In genomic region chr1:25673456-25673855, GRCh38 we compare ENCODE assay signal across 24 cellular contexts.
"Had no signal": no experiment of that assay in that cellular context is flagged by ENCODE, and none has a peak within 500 bp of the region (broad histone marks: within the 10 kb centered on the region; RNA-seq: fewer than 3 reads in every experiment).

No MANE protein-coding gene starts in this region.

- H3K27me3 ChIP-seq: breast epithelium, heart right ventricle, spleen, suprapubic skin, tibial nerve had no signal

- H3K36me3 ChIP-seq: breast epithelium, heart right ventricle, lower lobe of right lung, spleen, suprapubic skin, tibial nerve had no signal

- DNase-seq: activated CD4-positive, alpha-beta memory T cell treated with anti-CD3 and anti-CD28 coated beads for 36 hours; activated CD8-positive, alpha-beta memory T cell treated with anti-CD3 and anti-CD28 coated beads, Interleukin-2, amount 50 U/mL, for 4 hours; activated gamma-delta T cell; activated T-cell treated with anti-CD3 and anti-CD28 coated beads, Interleukin-2, amount 50 U/mL, for 1 hour; central memory CD4-positive, alpha-beta T cell; endodermal cell; foreskin fibroblast; heart right ventricle; lower lobe of right lung; mesenchymal stem cell; right cardiac atrium; T-helper 9 cell had no signal

- H3K27me3 Mint-ChIP-seq: dendritic cell treated with granulocyte-macrophage colony-stimulating factor and Interleukin-4, amounts not matched to agents 40 ng/mL and 50 ng/mL, for 4 days had no signal

- H3K27ac Mint-ChIP-seq: activated CD4-positive, alpha-beta memory T cell treated with anti-CD3 and anti-CD28 coated beads for 36 hours; activated T-helper 1 cell treated with anti-CD3 and anti-CD28 coated beads, Interleukin-12 subunit alpha, Interleukin-12 subunit beta, Interleukin-2, Interleukin-4 antibody, amounts not matched to agents 30 ng/mL and 10 ng/mL and 1 ng/mL, durations not matched to agents 14 hours and 24 hours and 36 hours; dendritic cell treated with granulocyte-macrophage colony-stimulating factor and Interleukin-4, amounts not matched to agents 40 ng/mL and 50 ng/mL, for 4 days; endodermal cell; nephron; T-helper 1 cell treated with Interleukin-12 subunit alpha and Interleukin-12 subunit beta and Interleukin-4 antibody, amounts not matched to agents 30 μg/mL and 1 μg/mL, for 36 hours had no signal

- H3K4me1 ChIP-seq: breast epithelium had no signal

- H3K9me3 Mint-ChIP-seq: activated CD4-positive, alpha-beta memory T cell treated with anti-CD3 and anti-CD28 coated beads for 36 hours; dendritic cell treated with granulocyte-macrophage colony-stimulating factor and Interleukin-4, amounts not matched to agents 40 ng/mL and 50 ng/mL, for 4 days; nephron had no signal

- H3K4me3 ChIP-seq: breast epithelium, heart right ventricle, lower lobe of right lung, spleen, suprapubic skin, tibial nerve had no signal

- H3K4me3 Mint-ChIP-seq: activated CD4-positive, alpha-beta memory T cell treated with anti-CD3 and anti-CD28 coated beads for 36 hours; activated T-helper 1 cell treated with anti-CD3 and anti-CD28 coated beads, Interleukin-12 subunit alpha, Interleukin-12 subunit beta, Interleukin-2, Interleukin-4 antibody, amounts not matched to agents 30 ng/mL and 10 ng/mL and 1 ng/mL, durations not matched to agents 14 hours and 24 hours and 36 hours; dendritic cell treated with granulocyte-macrophage colony-stimulating factor and Interleukin-4, amounts not matched to agents 40 ng/mL and 50 ng/mL, for 4 days; endodermal cell; nephron; T-helper 1 cell treated with Interleukin-12 subunit alpha and Interleukin-12 subunit beta and Interleukin-4 antibody, amounts not matched to agents 30 μg/mL and 1 μg/mL, for 36 hours had no signal

- H3K9me3 ChIP-seq: breast epithelium, heart right ventricle, lower lobe of right lung, spleen, suprapubic skin, tibial nerve had no signal

- H3K27ac ChIP-seq: breast epithelium, heart right ventricle, lower lobe of right lung, spleen, suprapubic skin, tibial nerve, VCaP had no signal

- FAIRE-seq: TTC549 had no signal

- ATAC-seq: esophagus mucosa, left lobe of liver, lower lobe of right lung, right cardiac atrium had no signal
